Comparison of ENCODE assay signal across 12 cellular contexts in genomic region chr17:28865946-28866752, GRCh38. TPM values are rescaled to one million over a fixed set of nuclear protein-coding genes. Genes with fewer than 3 reads are reported as not detected.
DNase-seq lines count a peak whose midpoint lies in the region; ATAC-seq, FAIRE-seq and TF ChIP-seq lines count a peak whose summit lies in the region.
"Had no signal": no experiment of that assay in that cellular context is flagged by ENCODE, and none has a peak within 500 bp of the region (broad histone marks: within the 10 kb centered on the region; RNA-seq: fewer than 3 reads in every experiment).

No MANE protein-coding gene starts in this region.

- intact Hi-C loops in GM12878 (cut with micrococcal nuclease; ENCODE audit: unreplicated experiment) (no loop called here), kidney (cut with DNase I) (no loop called here)

- POLR2A ChIA-PET in GM12878 (lab: Charles Lee), result interaction anchor here (0.6 to 1.0 kb wide), 3 partner anchors 23 to 1555 kb away, joined by 3 to 4 read pairs (median 3); partner anchors contain the start of gene FAM222B

- TF ChIP-seq CTCF in GM13977 (IDR thresholded peaks at IDR 0.05; ENCODE audit: extremely low read depth, insufficient read depth, missing control alignments) (no peak), GM12878 (IDR thresholded peaks at IDR 0.05 in 2 of 3, conservative IDR thresholded peaks at IDR 0.05 in 1 of 3; ENCODE audit: control insufficient read depth in 2 of 3, extremely low read depth in 1 of 3, insufficient read depth in 1 of 3, low read depth in 3 of 3, low read length in 3 of 3) (no peak), neural progenitor cell (IDR thresholded peaks at IDR 0.05) (no peak), kidney (IDR thresholded peaks at IDR 0.05; ENCODE audit: borderline replicate concordance, extremely low read depth, insufficient read depth) (no peak)

- peaks cover 3% of the 10 kb centered on the region for H3K36me3 Mint-ChIP-seq in neural progenitor cell
- H3K36me3 Mint-ChIP-seq: natural killer cell treated with Interleukin-12 subunit alpha and Interleukin-12 subunit beta and Interleukin-15 and Interleukin-18, amount 100 ng/mL, for 72 hours had no signal

- H3K4me3 ChIP-seq in GM12878, result no peak overlapping the region
- H3K4me3 ChIP-seq in neural progenitor cell, result no peak overlapping the region
- H3K4me3 ChIP-seq in kidney (ENCODE audit: low read length in 2 of 2), result no peak overlapping the region

- TF ChIP-seq RAD21 in GM12878 (IDR thresholded peaks at IDR 0.05; ENCODE audit: insufficient read depth, low read depth, low read length), result no peak

- no peaks in the 10 kb centered on the region for H3K9me3 Mint-ChIP-seq in neural progenitor cell
- H3K9me3 Mint-ChIP-seq: natural killer cell treated with Interleukin-12 subunit alpha and Interleukin-12 subunit beta and Interleukin-15 and Interleukin-18, amount 100 ng/mL, for 72 hours; T-helper 2 cell treated with Interferon-gamma antibody and Interleukin-4, amounts not matched to agents 5 μg/mL and 100 μg/mL, for 36 hours had no signal

- H3K9ac ChIP-seq in GM12878 (ENCODE audit: control insufficient read depth, insufficient read depth, low read length) (peak overlapping the region; percentile 32), neural progenitor cell (no peak overlapping the region), kidney (ENCODE audit: low read length in 2 of 2) (no peak overlapping the region)

- BruUV-seq in GM12878 (replicated peaks; lab: Mats Ljungman, UMichigan), result no TSS peak

- peaks cover 7% of the 10 kb centered on the region for H3K27me3 Mint-ChIP-seq in neural progenitor cell (ENCODE audit: insufficient read depth, low read depth)
- H3K27me3 Mint-ChIP-seq: natural killer cell treated with Interleukin-12 subunit alpha and Interleukin-12 subunit beta and Interleukin-15 and Interleukin-18, amount 100 ng/mL, for 72 hours had no signal

- ATAC-seq in GM12878, result peak; percentile 91

- H3K79me2 ChIP-seq in GM12878 (ENCODE audit: control insufficient read depth, insufficient read depth, low read length) (no peaks in the 10 kb centered on the region), neural progenitor cell (ENCODE audit: low read depth) (no peaks in the 10 kb centered on the region)

- H3K27ac ChIP-seq in GM12878 (ENCODE audit: control insufficient read depth, insufficient read depth) (peak overlapping the region; percentile 31; the same call in 1 of the 2 replicates), neural progenitor cell (no peak overlapping the region), kidney (ENCODE audit: low read depth in 2 of 2, low read length in 2 of 2) (no peak overlapping the region)

- H3K9me3 ChIP-seq in GM12878 (replicated peaks; ENCODE audit: control insufficient read depth, insufficient read depth, low read length), result no peaks in the 10 kb centered on the region
- no peaks in the 10 kb centered on the region for H3K9me3 ChIP-seq in neural progenitor cell (ENCODE audit: low read depth)
- no peaks in the 10 kb centered on the region for H3K9me3 ChIP-seq in kidney (ENCODE audit: control insufficient read depth in 1 of 2, low read length in 2 of 2)

- H3K4me1 ChIP-seq in GM12878 (ENCODE audit: control insufficient read depth, insufficient read depth, low read length), result peaks cover 13% of the 10 kb centered on the region
- no peaks in the 10 kb centered on the region for H3K4me1 ChIP-seq in neural progenitor cell
- no peaks in the 10 kb centered on the region for H3K4me1 ChIP-seq in kidney (ENCODE audit: control insufficient read depth in 1 of 2, insufficient read depth in 1 of 2, low read depth in 1 of 2, low read length in 2 of 2)

- 0 out of 2 replicates have a peak, but pooled peaks have one; percentile 35 for TF ChIP-seq POLR2A in GM12878 (IDR thresholded peaks at IDR 0.05; ENCODE audit: low read depth, low read length)

- no peaks in the 10 kb centered on the region for H3K4me1 Mint-ChIP-seq in neural progenitor cell

- H3K27me3 ChIP-seq in GM12878 (replicated peaks in 1 of 2; ENCODE audit: control insufficient read depth in 2 of 2, insufficient read depth in 2 of 2, low read length in 1 of 2) (no peaks in the 10 kb centered on the region), neural progenitor cell (no peaks in the 10 kb centered on the region)

- 68% methylated on average over 13 of the region's 13 CpGs for WGBS in GM12878 (ENCODE audit: insufficient coverage, insufficient replicate concordance, low lambda C conversion rate, missing lambda C conversion rate)

- FAIRE-seq in GM12878 (lab: Jason Lieb, UNC) (peak; percentile 94), kidney (lab: Jason Lieb, UNC) (no peak)

- CTCF ChIA-PET in GM12878 (lab: Yijun Ruan, JAX), result interaction anchor here (0.7 to 2.2 kb wide), 6 partner anchors 14 to 219 kb away, joined by 3 to 12 read pairs (median 4); no protein-coding TSS in a partner anchor

- H4K20me1 ChIP-seq in GM12878 (ENCODE audit: control insufficient read depth, insufficient read depth) (no peaks in the 10 kb centered on the region), neural progenitor cell (ENCODE audit: low read depth) (no peaks in the 10 kb centered on the region)

- no peak overlapping the region for H3K4me3 Mint-ChIP-seq in neural progenitor cell
- H3K4me3 Mint-ChIP-seq: natural killer cell treated with Interleukin-12 subunit alpha and Interleukin-12 subunit beta and Interleukin-15 and Interleukin-18, amount 100 ng/mL, for 72 hours; T-helper 2 cell treated with Interferon-gamma antibody and Interleukin-4, amounts not matched to agents 5 μg/mL and 100 μg/mL, for 36 hours had no signal

- SMC1A ChIA-PET in GM12878 (lab: Charles Lee; ENCODE audit: uncharacterized antibody, unreplicated experiment), result interaction anchor here (0.9 to 4.0 kb wide), 2 partner anchors 27 to 103 kb away, joined by 3 to 19 read pairs; no protein-coding TSS in a partner anchor

- H3K4me2 ChIP-seq in GM12878 (ENCODE audit: control insufficient read depth, insufficient read depth) (peak overlapping the region; percentile 22; the same call in 1 of the 2 replicates), neural progenitor cell (no peak overlapping the region)

- H3F3A ChIP-seq in neural progenitor cell (ENCODE audit: low read depth), result no peaks in the 10 kb centered on the region

- peak overlapping the region; percentile 48 for H2AFZ ChIP-seq in GM12878 (ENCODE audit: control insufficient read depth, low read depth, low read length)
- no peak overlapping the region for H2AFZ ChIP-seq in neural progenitor cell (replicated peaks)

- in situ Hi-C loops in GM13977 (cut with MboI; ENCODE audit: low pct_unique_long_range_greater_than_20kb, low sequenced_read_pairs, unreplicated experiment) (no loop called here), GM12878 (cut with MboI) (no loop called here)

- H3K36me3 ChIP-seq in GM12878 (ENCODE audit: control insufficient read depth in 2 of 2, insufficient read depth in 2 of 2, low read length in 1 of 2), result no peaks in the 10 kb centered on the region; a peak in 1 of 4 replicates
- H3K36me3 ChIP-seq in neural progenitor cell, result no peaks in the 10 kb centered on the region
- peaks cover 0 to 2% of the 10 kb centered on the region in 2 donors for H3K36me3 ChIP-seq in kidney (ENCODE audit: control insufficient read depth in 1 of 2, insufficient read depth in 2 of 2, low read length in 2 of 2)

- no peak for TF ChIP-seq EP300 in GM12878 (IDR thresholded peaks at IDR 0.05; ENCODE audit: borderline replicate concordance in 1 of 2, control insufficient read depth in 1 of 2, low read depth in 2 of 2, low read length in 2 of 2)

- peak overlapping the region; percentile 36 for H3K27ac Mint-ChIP-seq in neural progenitor cell
- H3K27ac Mint-ChIP-seq: natural killer cell treated with Interleukin-12 subunit alpha and Interleukin-12 subunit beta and Interleukin-15 and Interleukin-18, amount 100 ng/mL, for 72 hours; T-helper 2 cell treated with Interferon-gamma antibody and Interleukin-4, amounts not matched to agents 5 μg/mL and 100 μg/mL, for 36 hours had no signal

- RAD21 ChIA-PET in GM12878 (lab: Charles Lee; ENCODE audit: unreplicated experiment), result interaction anchor here (0.7 to 2.4 kb wide), 4 partner anchors 13 to 139 kb away, joined by 4 to 7 read pairs (median 5); no protein-coding TSS in a partner anchor

- DNase-seq in GM13977 (ENCODE audit: low spot score), result peak; percentile 40
- DNase-seq in Kasumi-1 (lab: John Stamatoyannopoulos, UW), result peak; percentile 28 to 39
- no peak for DNase-seq in GM12878 (ENCODE audit: low read depth, low spot score)
- DNase-seq in neural progenitor cell (ENCODE audit: low spot score), result no peak
- DNase-seq in kidney, result no peak
- DNase-seq in NCI-H510A treated with DMSO at 0.1 percent for 48 hours (lab: John Stamatoyannopoulos, UW), result no peak
- DNase-seq in SW480 (ENCODE audit: low spot score), result no peak
- DNase-seq: activated gamma-delta T cell; hypothalamus; stimulated activated CD4-positive, alpha-beta T cell treated with anti-CD3 and anti-CD28 coated beads, Interleukin-1b, Interleukin-23, amount 100 ng/mL, for 48 hours had no signal

RNA-seq across cellular contexts. Expression of gene ERAL1, which starts 11.3 kb away (rescaled TPM):
- 24.0 and 26.2 TPM in 2 replicates for total RNA-seq in GM12878 (2013; cell fraction: nucleolus; rRNA removed)
- total RNA-seq in GM12878 (2014; rRNA removed) (57.1 and 61.2 TPM in 2 replicates), GM12878 (2014; rRNA removed; fragmentation: Illumina TruSeq; extraction: Trizol) (24.6 and 27.7 TPM in 2 replicates), GM12878 (2021) (66.7 and 67.8 TPM in 2 replicates), neural progenitor cell (ENCODE audit: low replicate concordance) (25.8 and 44.8 TPM in 2 replicates), kidney (29.5 TPM)
- 45.6 TPM for polyA plus RNA-seq in GM12878 (2011; ENCODE audit: low read depth)
- polyA plus RNA-seq in GM12878 (2011; rRNA removed) (60.2 and 104 TPM in 2 replicates), GM12878 (2014; fragmentation: Illumina TruSeq; extraction: Trizol) (96.5 and 101 TPM in 2 replicates), GM12878 (2014; fragmentation: Nextera tagmentation; extraction: Ambion mirVana) (100 to 1,000 TPM; 165 to 175 TPM), GM12878 (2014; rRNA removed) (99.5 and 103 TPM in 2 replicates), GM12878 (2016; fragmentation: Nextera tagmentation; extraction: Ambion mirVana) (100 to 1,000 TPM; 114 to 132 TPM), kidney (ENCODE audit: insufficient read depth, low read depth, low replicate concordance) (71.6 TPM)
- 159 TPM in 2 replicates for polyA plus RNA-seq in GM12878 (2011; cell fraction: cytosol; rRNA removed)
- 102 and 131 TPM in 2 replicates for polyA plus RNA-seq in GM12878 (2011; cell fraction: nucleus; rRNA removed)
- polyA plus RNA-seq in GM12878 (2012), result 40.8 and 41.4 TPM in 2 replicates
- 89.3 and 130 TPM in 2 replicates for polyA minus RNA-seq in GM12878 (2011; rRNA and poly(A)+ RNA removed)
- 30.7 and 43.2 TPM in 2 replicates for polyA minus RNA-seq in GM12878 (2011; cell fraction: cytosol; rRNA and poly(A)+ RNA removed)
- polyA minus RNA-seq in GM12878 (2011; cell fraction: nucleus; rRNA and poly(A)+ RNA removed), result 39.7 and 43.2 TPM in 2 replicates

RNA-seq across cellular contexts. Expression of gene FAM222B, which starts 23.6 kb away (rescaled TPM):
- 35.8 and 38.5 TPM in 2 replicates for total RNA-seq in GM12878 (2013; cell fraction: nucleolus; rRNA removed)
- total RNA-seq in GM12878 (2014; rRNA removed) (5.7 and 6.4 TPM in 2 replicates), GM12878 (2014; rRNA removed; fragmentation: Illumina TruSeq; extraction: Trizol) (3.3 and 3.6 TPM in 2 replicates), GM12878 (2021) (18.3 and 18.5 TPM in 2 replicates), neural progenitor cell (ENCODE audit: low replicate concordance) (7.1 and 17.7 TPM in 2 replicates), kidney (31.0 TPM)
- polyA plus RNA-seq in GM12878 (2011; ENCODE audit: low read depth), result 5.8 TPM
- polyA plus RNA-seq in GM12878 (2011; rRNA removed) (2.9 and 4.1 TPM in 2 replicates), GM12878 (2014; fragmentation: Illumina TruSeq; extraction: Trizol) (12.4 and 14.2 TPM in 2 replicates), GM12878 (2014; fragmentation: Nextera tagmentation; extraction: Ambion mirVana) (1 to 10 TPM; 2.8 to 2.9 TPM), GM12878 (2014; rRNA removed) (6.4 and 9.7 TPM in 2 replicates), GM12878 (2016; fragmentation: Nextera tagmentation; extraction: Ambion mirVana) (10 to 100 TPM; 14.0 to 14.7 TPM), kidney (ENCODE audit: insufficient read depth, low read depth, low replicate concordance) (13.0 TPM)
- 7.3 and 11.1 TPM in 2 replicates for polyA plus RNA-seq in GM12878 (2011; cell fraction: cytosol; rRNA removed)
- polyA plus RNA-seq in GM12878 (2011; cell fraction: nucleus; rRNA removed), result 9.1 and 11.8 TPM in 2 replicates
- 6.6 and 7.9 TPM in 2 replicates for polyA plus RNA-seq in GM12878 (2012)
- 15.1 and 16.6 TPM in 2 replicates for polyA minus RNA-seq in GM12878 (2011; rRNA and poly(A)+ RNA removed)
- 8.9 and 10.6 TPM in 2 replicates for polyA minus RNA-seq in GM12878 (2011; cell fraction: cytosol; rRNA and poly(A)+ RNA removed)
- polyA minus RNA-seq in GM12878 (2011; cell fraction: nucleus; rRNA and poly(A)+ RNA removed), result 6.8 and 12.4 TPM in 2 replicates

RNA-seq across cellular contexts. Expression of gene FLOT2, which starts 31.4 kb away (rescaled TPM):
- 29.2 and 39.1 TPM in 2 replicates for total RNA-seq in GM12878 (2013; cell fraction: nucleolus; rRNA removed)
- total RNA-seq in GM12878 (2014; rRNA removed) (79.0 and 79.6 TPM in 2 replicates), GM12878 (2014; rRNA removed; fragmentation: Illumina TruSeq; extraction: Trizol) (72.0 and 72.5 TPM in 2 replicates), GM12878 (2021) (291 and 302 TPM in 2 replicates), neural progenitor cell (ENCODE audit: low replicate concordance) (84.0 and 131 TPM in 2 replicates), kidney (260 TPM)
- polyA plus RNA-seq in GM12878 (2011; ENCODE audit: low read depth), result 30.4 TPM
- polyA plus RNA-seq in GM12878 (2011; rRNA removed) (90.1 and 150 TPM in 2 replicates), GM12878 (2014; fragmentation: Illumina TruSeq; extraction: Trizol) (75.3 and 147 TPM in 2 replicates), GM12878 (2014; fragmentation: Nextera tagmentation; extraction: Ambion mirVana) (100 to 1,000 TPM in 1 of 2 experiments, 10 to 100 TPM in 1; 56.8 to 121 TPM), GM12878 (2014; rRNA removed) (150 and 154 TPM in 2 replicates), GM12878 (2016; fragmentation: Nextera tagmentation; extraction: Ambion mirVana) (100 to 1,000 TPM; 237 to 251 TPM), kidney (ENCODE audit: insufficient read depth, low read depth, low replicate concordance) (200 TPM)
- polyA plus RNA-seq in GM12878 (2011; cell fraction: cytosol; rRNA removed), result 162 and 176 TPM in 2 replicates
- 153 and 169 TPM in 2 replicates for polyA plus RNA-seq in GM12878 (2011; cell fraction: nucleus; rRNA removed)
- 59.9 and 65.4 TPM in 2 replicates for polyA plus RNA-seq in GM12878 (2012)
- 172 and 176 TPM in 2 replicates for polyA minus RNA-seq in GM12878 (2011; rRNA and poly(A)+ RNA removed)
- polyA minus RNA-seq in GM12878 (2011; cell fraction: cytosol; rRNA and poly(A)+ RNA removed), result 71.6 and 96.9 TPM in 2 replicates
- polyA minus RNA-seq in GM12878 (2011; cell fraction: nucleus; rRNA and poly(A)+ RNA removed), result 19.0 and 28.4 TPM in 2 replicates

RNA-seq across cellular contexts. Expression of gene DHRS13, which starts 36.7 kb away (rescaled TPM):
- 66.0 and 68.2 TPM in 2 replicates for total RNA-seq in GM12878 (2013; cell fraction: nucleolus; rRNA removed)
- total RNA-seq in GM12878 (2014; rRNA removed), result 35.3 and 37.1 TPM in 2 replicates
- total RNA-seq in GM12878 (2014; rRNA removed; fragmentation: Illumina TruSeq; extraction: Trizol), result 23.7 and 24.2 TPM in 2 replicates
- 27.6 and 31.3 TPM in 2 replicates for total RNA-seq in GM12878 (2021)
- polyA plus RNA-seq in GM12878 (2011; ENCODE audit: low read depth), result 3.0 TPM
- polyA plus RNA-seq in GM12878 (2011; rRNA removed), result 50.6 and 55.2 TPM in 2 replicates
- polyA plus RNA-seq in GM12878 (2011; cell fraction: cytosol; rRNA removed), result 70.4 and 81.7 TPM in 2 replicates
- 47.5 and 49.0 TPM in 2 replicates for polyA plus RNA-seq in GM12878 (2011; cell fraction: nucleus; rRNA removed)
- polyA plus RNA-seq in GM12878 (2012), result 7.6 and 12.3 TPM in 2 replicates
- 17.7 and 19.6 TPM in 2 replicates for polyA plus RNA-seq in GM12878 (2014; fragmentation: Illumina TruSeq; extraction: Trizol)
- under 1 TPM in 1 of 2 experiments, not detected in 1; 0.18 TPM for polyA plus RNA-seq in GM12878 (2014; fragmentation: Nextera tagmentation; extraction: Ambion mirVana)
- 37.7 and 38.8 TPM in 2 replicates for polyA plus RNA-seq in GM12878 (2014; rRNA removed)
- 10 to 100 TPM; 28.7 to 35.5 TPM for polyA plus RNA-seq in GM12878 (2016; fragmentation: Nextera tagmentation; extraction: Ambion mirVana)
- polyA minus RNA-seq in GM12878 (2011; rRNA and poly(A)+ RNA removed), result 39.0 and 44.2 TPM in 2 replicates
- 14.3 and 16.6 TPM in 2 replicates for polyA minus RNA-seq in GM12878 (2011; cell fraction: cytosol; rRNA and poly(A)+ RNA removed)
- polyA minus RNA-seq in GM12878 (2011; cell fraction: nucleus; rRNA and poly(A)+ RNA removed), result 16.2 and 21.1 TPM in 2 replicates
- total RNA-seq in neural progenitor cell (ENCODE audit: low replicate concordance), result 25.6 and 36.0 TPM in 2 replicates
- 29.5 TPM for total RNA-seq in kidney
- 21.6 TPM for polyA plus RNA-seq in kidney (ENCODE audit: insufficient read depth, low read depth, low replicate concordance)

Comparison
In these comparisons a context has a peak if more than half of its experiments do, and no peak if none do; other contexts are left out.
1. DNase-seq: peak in GM13977 (single experiment) and Kasumi-1 (2 of 2); none in GM12878 (single experiment), neural progenitor cell (single experiment), kidney (single experiment), NCI-H510A treated with DMSO at 0.1 percent for 48 hours (single experiment) and SW480 (single experiment).